In the genomic region with DNA sequence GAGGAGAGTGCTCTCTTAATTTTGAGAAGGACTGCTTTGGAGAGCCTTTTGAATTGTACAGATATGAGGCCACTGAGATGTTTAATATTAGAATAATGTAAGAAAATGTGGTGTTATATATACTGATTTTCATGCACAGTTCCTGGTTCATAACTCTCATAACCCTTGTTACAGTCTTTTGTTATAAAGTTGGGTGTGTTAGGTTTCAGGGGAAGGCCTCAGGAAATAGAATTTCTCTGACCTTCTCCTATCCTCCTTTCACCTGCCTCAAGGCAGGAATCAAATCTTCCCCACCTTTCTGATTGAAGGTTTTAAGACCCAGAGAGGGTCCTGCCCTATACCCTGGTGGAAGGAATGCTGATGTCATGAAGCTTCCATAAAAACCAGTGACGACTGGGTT, we compare ENCODE assay signal across 21 cellular contexts.
A peak's percentile ranks its signal among the peaks of the same experiment; 100 is the strongest.
DNase-seq lines count a peak whose midpoint lies in the region; ATAC-seq and TF ChIP-seq lines count a peak whose summit lies in the region.
"Had no signal": no experiment of that assay in that cellular context is flagged by ENCODE, and none has a peak within 500 bp of the region (broad histone marks: within the 10 kb centered on the region; RNA-seq: fewer than 3 reads in every experiment).

No MANE protein-coding gene starts in this region.

- POLR2A ChIA-PET in AG04450 (lab: Yijun Ruan, JAX) = no interaction called here

- H3K9me3 ChIP-seq in AG04450 (ENCODE audit: control insufficient read depth, insufficient read depth, low read length) = no peaks in the 10 kb centered on the region
- H3K9me3 ChIP-seq in endodermal cell (ENCODE audit: control insufficient read depth, low read length) = peaks cover 12% of the 10 kb centered on the region
- H3K9me3 ChIP-seq in mucosa of rectum (ENCODE audit: control insufficient read depth in 2 of 2, low read length in 2 of 2) = no peaks in the 10 kb centered on the region
- H3K9me3 ChIP-seq: A549 had no signal

- H3K4me3 Mint-ChIP-seq in endodermal cell = no peak overlapping the region
- no peak overlapping the region for H3K4me3 Mint-ChIP-seq in stimulated activated naive CD8-positive, alpha-beta T cell treated with anti-CD3 and anti-CD28 coated beads, Interleukin-15, amount 100 ng/mL, for 72 hours
- H3K4me3 Mint-ChIP-seq: CD4-positive, CD25-positive, alpha-beta regulatory T cell; CD8-positive, alpha-beta memory T cell had no signal

- no peaks in the 10 kb centered on the region for H3K27me3 Mint-ChIP-seq in endodermal cell (ENCODE audit: insufficient read depth)
- H3K27me3 Mint-ChIP-seq in stimulated activated naive CD8-positive, alpha-beta T cell treated with anti-CD3 and anti-CD28 coated beads, Interleukin-15, amount 100 ng/mL, for 72 hours = no peaks in the 10 kb centered on the region
- H3K27me3 Mint-ChIP-seq: CD4-positive, CD25-positive, alpha-beta regulatory T cell had no signal

- intact Hi-C loops in left colon (cut with DNase I, micrococcal nuclease) = no loop called here

- H3K27me3 ChIP-seq in AG04450 (ENCODE audit: control insufficient read depth, insufficient read depth, low read length) (no peaks in the 10 kb centered on the region), endodermal cell (ENCODE audit: control insufficient read depth, insufficient read depth, low read length, poor library complexity, severe bottlenecking) (no peaks in the 10 kb centered on the region), mucosa of rectum (ENCODE audit: control insufficient read depth in 2 of 2, insufficient read depth in 2 of 2, low read length in 2 of 2) (peaks cover 0 to 2% of the 10 kb centered on the region in 2 donors)

- CTCF ChIA-PET in AG04450 (lab: Charles Lee) = no interaction called here

- no peak overlapping the region for H3K27ac ChIP-seq in AG04450 (ENCODE audit: low read depth, low read length)
- no peak overlapping the region for H3K27ac ChIP-seq in endodermal cell (ENCODE audit: low read depth, low read length)
- H3K27ac ChIP-seq in mucosa of rectum (ENCODE audit: low read depth in 2 of 2, low read length in 2 of 2) = peak overlapping the region; percentile 67 to 68
- H3K27ac ChIP-seq: 22Rv1, A549 had no signal

- DNase-seq in AG04450 (ENCODE audit: low read depth, low spot score) = no peak
- DNase-seq in endodermal cell = no peak
- no peak for DNase-seq in left colon
- DNase-seq in NCI-H2196 (lab: John Stamatoyannopoulos, UW; ENCODE audit: unreplicated experiment) = no peak
- no peak for DNase-seq in stimulated activated naive CD8-positive, alpha-beta T cell treated with anti-CD3 and anti-CD28 coated beads, Interleukin-15, amount 100 ng/mL, for 72 hours
- no peak for DNase-seq in D341Med (ENCODE audit: low spot score)
- no peak for DNase-seq in effector CD4-positive, alpha-beta T cell
- DNase-seq: C1 segment of cervical spinal cord; CD4-positive, CD25-positive, alpha-beta regulatory T cell; CD8-positive, alpha-beta memory T cell; COR-L47; DMS153; DND-41; EL; GOT3; H7; IMR-90 had no signal

- TF ChIP-seq CTCF in AG04450 (IDR thresholded peaks at IDR 0.05; ENCODE audit: low read depth, low read length) = 0 out of 2 replicates have a peak, but pooled peaks have one; percentile 9
- peak; percentile 54 for TF ChIP-seq CTCF in endodermal cell (conservative IDR thresholded peaks at IDR 0.05)

- no peak overlapping the region for H3K4me3 ChIP-seq in AG04450 (ENCODE audit: low read depth, low read length)
- H3K4me3 ChIP-seq in endodermal cell (ENCODE audit: low read length) = no peak overlapping the region
- peak overlapping the region; percentile 2 to 6 for H3K4me3 ChIP-seq in mucosa of rectum (ENCODE audit: low read length in 2 of 2)
- H3K4me3 ChIP-seq: A549, GM12878 had no signal

- no peaks in the 10 kb centered on the region for H3K36me3 ChIP-seq in endodermal cell (ENCODE audit: control insufficient read depth, insufficient read depth, low read length)
- no peaks in the 10 kb centered on the region for H3K36me3 ChIP-seq in mucosa of rectum (ENCODE audit: control insufficient read depth in 2 of 2, insufficient read depth in 2 of 2, low read length in 2 of 2)

- no peak overlapping the region for H3K9ac ChIP-seq in endodermal cell (ENCODE audit: extremely low read depth, low read length, poor library complexity, severe bottlenecking)
- no peak overlapping the region for H3K9ac ChIP-seq in mucosa of rectum (ENCODE audit: low read depth in 1 of 2, low read length in 2 of 2)

- H3K4me1 ChIP-seq in endodermal cell (ENCODE audit: control insufficient read depth, insufficient read depth, low read length) = no peaks in the 10 kb centered on the region
- H3K4me1 ChIP-seq in mucosa of rectum (ENCODE audit: control insufficient read depth in 2 of 2, insufficient read depth in 2 of 2, low read length in 2 of 2) = peaks cover 3 to 11% of the 10 kb centered on the region in 2 donors
- H3K4me1 ChIP-seq: A549 had no signal

- H3K27ac Mint-ChIP-seq in endodermal cell = no peak overlapping the region
- no peak overlapping the region for H3K27ac Mint-ChIP-seq in stimulated activated naive CD8-positive, alpha-beta T cell treated with anti-CD3 and anti-CD28 coated beads, Interleukin-15, amount 100 ng/mL, for 72 hours
- H3K27ac Mint-ChIP-seq: CD8-positive, alpha-beta memory T cell had no signal

- 100% methylated on average over 1 of the region's 1 CpG; no CpG with 5 or more reads in 1 of the 2 experiments for WGBS in endodermal cell (ENCODE audit: insufficient coverage in 1 of 2, insufficient read length in 1 of 2), 2 experiments

- ATAC-seq in left colon = peak; percentile 90
- ATAC-seq in stimulated activated naive CD8-positive, alpha-beta T cell treated with anti-CD3 and anti-CD28 coated beads, Interleukin-15, amount 100 ng/mL, for 72 hours = no peak
- ATAC-seq: A549, GM12878 had no signal

- peaks cover 32% of the 10 kb centered on the region for H3K4me1 Mint-ChIP-seq in endodermal cell
- no peaks in the 10 kb centered on the region for H3K4me1 Mint-ChIP-seq in stimulated activated naive CD8-positive, alpha-beta T cell treated with anti-CD3 and anti-CD28 coated beads, Interleukin-15, amount 100 ng/mL, for 72 hours
- H3K4me1 Mint-ChIP-seq: CD4-positive, CD25-positive, alpha-beta regulatory T cell; CD8-positive, alpha-beta memory T cell had no signal

- H3K9me3 Mint-ChIP-seq in endodermal cell = peaks cover 6% of the 10 kb centered on the region
- H3K9me3 Mint-ChIP-seq in stimulated activated naive CD8-positive, alpha-beta T cell treated with anti-CD3 and anti-CD28 coated beads, Interleukin-15, amount 100 ng/mL, for 72 hours = no peaks in the 10 kb centered on the region

- H3K36me3 Mint-ChIP-seq in endodermal cell (ENCODE audit: low read depth) = peaks cover 3% of the 10 kb centered on the region
- H3K36me3 Mint-ChIP-seq: CD4-positive, CD25-positive, alpha-beta regulatory T cell; CD8-positive, alpha-beta memory T cell had no signal

Comparison
In these comparisons a context has a peak if more than half of its experiments do, and no peak if none do; other contexts are left out.
1. H3K27ac ChIP-seq: peak in mucosa of rectum (2 of 2); none in AG04450 (single experiment) and endodermal cell (single experiment).
2. H3K4me3 ChIP-seq: peak in mucosa of rectum (2 of 2); none in AG04450 (single experiment) and endodermal cell (single experiment).